ENCODE assay signal across 1 cellular context in the genomic region with DNA sequence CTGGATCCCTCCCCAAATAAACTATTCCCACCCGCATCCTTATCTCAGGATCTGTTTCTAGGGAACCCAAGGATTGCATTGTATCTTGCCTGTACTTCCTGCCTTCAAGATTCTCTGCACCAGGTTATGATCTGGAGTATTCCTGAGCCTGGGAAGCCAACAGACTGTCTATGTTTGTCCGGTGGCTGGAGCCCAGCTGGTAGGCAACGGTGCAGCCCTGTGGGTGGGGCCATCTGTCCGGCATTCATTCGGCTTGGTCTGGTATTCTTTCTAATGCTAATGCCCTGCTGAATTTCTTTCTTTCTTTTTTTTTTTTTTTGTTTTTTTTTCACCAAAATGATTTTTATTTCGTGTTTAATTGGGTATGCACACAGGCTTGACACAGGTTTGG.
TF ChIP-seq lines count a peak whose summit lies in the region.

No MANE protein-coding gene starts in this region.

TF ChIP-seq in WTC11, 78 proteins besides CTCF, POLR2A, EP300 and RAD21 (continued from another document):
- TF ChIP-seq, protein P1, sequence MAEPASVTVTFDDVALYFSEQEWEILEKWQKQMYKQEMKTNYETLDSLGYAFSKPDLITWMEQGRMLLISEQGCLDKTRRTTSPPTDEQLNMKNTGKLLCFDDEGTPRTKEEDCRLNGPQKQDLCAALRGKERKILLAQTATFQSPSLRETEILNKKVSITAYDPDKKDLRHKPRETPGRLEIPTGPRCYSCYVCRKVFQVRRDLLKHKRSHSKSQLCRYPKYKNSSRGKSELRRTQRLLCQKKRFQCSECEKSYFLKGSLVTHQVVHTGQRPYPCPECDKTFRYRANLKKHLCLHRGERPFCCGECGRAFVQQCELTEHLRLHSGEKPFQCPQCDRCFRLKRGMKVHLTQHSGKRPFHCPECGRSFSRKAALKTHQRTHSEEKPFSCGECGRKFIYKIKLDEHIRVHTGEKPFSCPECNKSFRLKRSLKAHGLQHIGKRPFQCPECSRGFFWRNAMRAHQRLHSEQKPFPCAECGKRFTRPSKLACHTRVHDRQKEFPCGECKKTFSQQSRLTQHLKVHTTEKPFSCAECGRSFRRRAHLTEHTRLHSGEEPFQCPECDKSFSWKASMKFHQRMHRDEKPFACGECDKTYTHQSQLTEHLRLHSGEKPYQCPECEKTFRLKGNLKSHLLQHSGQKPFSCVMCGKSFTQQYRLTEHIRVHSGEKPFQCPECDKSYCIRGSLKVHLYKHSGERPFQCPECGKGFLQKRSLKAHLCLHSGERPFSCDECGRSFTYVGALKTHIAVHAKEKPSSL (CRISPR knock-in tag; conservative IDR thresholded peaks at IDR 0.05): no peak
- TF ChIP-seq, protein P2, sequence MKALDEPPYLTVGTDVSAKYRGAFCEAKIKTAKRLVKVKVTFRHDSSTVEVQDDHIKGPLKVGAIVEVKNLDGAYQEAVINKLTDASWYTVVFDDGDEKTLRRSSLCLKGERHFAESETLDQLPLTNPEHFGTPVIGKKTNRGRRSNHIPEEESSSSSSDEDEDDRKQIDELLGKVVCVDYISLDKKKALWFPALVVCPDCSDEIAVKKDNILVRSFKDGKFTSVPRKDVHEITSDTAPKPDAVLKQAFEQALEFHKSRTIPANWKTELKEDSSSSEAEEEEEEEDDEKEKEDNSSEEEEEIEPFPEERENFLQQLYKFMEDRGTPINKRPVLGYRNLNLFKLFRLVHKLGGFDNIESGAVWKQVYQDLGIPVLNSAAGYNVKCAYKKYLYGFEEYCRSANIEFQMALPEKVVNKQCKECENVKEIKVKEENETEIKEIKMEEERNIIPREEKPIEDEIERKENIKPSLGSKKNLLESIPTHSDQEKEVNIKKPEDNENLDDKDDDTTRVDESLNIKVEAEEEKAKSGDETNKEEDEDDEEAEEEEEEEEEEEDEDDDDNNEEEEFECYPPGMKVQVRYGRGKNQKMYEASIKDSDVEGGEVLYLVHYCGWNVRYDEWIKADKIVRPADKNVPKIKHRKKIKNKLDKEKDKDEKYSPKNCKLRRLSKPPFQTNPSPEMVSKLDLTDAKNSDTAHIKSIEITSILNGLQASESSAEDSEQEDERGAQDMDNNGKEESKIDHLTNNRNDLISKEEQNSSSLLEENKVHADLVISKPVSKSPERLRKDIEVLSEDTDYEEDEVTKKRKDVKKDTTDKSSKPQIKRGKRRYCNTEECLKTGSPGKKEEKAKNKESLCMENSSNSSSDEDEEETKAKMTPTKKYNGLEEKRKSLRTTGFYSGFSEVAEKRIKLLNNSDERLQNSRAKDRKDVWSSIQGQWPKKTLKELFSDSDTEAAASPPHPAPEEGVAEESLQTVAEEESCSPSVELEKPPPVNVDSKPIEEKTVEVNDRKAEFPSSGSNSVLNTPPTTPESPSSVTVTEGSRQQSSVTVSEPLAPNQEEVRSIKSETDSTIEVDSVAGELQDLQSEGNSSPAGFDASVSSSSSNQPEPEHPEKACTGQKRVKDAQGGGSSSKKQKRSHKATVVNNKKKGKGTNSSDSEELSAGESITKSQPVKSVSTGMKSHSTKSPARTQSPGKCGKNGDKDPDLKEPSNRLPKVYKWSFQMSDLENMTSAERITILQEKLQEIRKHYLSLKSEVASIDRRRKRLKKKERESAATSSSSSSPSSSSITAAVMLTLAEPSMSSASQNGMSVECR (CRISPR knock-in tag; IDR thresholded peaks at IDR 0.05; ENCODE audit: borderline replicate concordance): no peak
- TF ChIP-seq ESRRA (CRISPR knock-in tag; IDR thresholded peaks at IDR 0.05; ENCODE audit: borderline replicate concordance) (no peak), JAZF1 (CRISPR knock-in tag; IDR thresholded peaks at IDR 0.05) (no peak)
- TF ChIP-seq, protein P3, sequence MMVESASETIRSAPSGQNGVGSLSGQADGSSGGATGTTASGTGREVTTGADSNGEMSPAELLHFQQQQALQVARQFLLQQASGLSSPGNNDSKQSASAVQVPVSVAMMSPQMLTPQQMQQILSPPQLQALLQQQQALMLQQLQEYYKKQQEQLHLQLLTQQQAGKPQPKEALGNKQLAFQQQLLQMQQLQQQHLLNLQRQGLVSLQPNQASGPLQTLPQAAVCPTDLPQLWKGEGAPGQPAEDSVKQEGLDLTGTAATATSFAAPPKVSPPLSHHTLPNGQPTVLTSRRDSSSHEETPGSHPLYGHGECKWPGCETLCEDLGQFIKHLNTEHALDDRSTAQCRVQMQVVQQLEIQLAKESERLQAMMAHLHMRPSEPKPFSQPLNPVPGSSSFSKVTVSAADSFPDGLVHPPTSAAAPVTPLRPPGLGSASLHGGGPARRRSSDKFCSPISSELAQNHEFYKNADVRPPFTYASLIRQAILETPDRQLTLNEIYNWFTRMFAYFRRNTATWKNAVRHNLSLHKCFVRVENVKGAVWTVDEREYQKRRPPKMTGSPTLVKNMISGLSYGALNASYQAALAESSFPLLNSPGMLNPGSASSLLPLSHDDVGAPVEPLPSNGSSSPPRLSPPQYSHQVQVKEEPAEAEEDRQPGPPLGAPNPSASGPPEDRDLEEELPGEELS (CRISPR knock-in tag; IDR thresholded peaks at IDR 0.05): no peak
- TF ChIP-seq, protein P4, sequence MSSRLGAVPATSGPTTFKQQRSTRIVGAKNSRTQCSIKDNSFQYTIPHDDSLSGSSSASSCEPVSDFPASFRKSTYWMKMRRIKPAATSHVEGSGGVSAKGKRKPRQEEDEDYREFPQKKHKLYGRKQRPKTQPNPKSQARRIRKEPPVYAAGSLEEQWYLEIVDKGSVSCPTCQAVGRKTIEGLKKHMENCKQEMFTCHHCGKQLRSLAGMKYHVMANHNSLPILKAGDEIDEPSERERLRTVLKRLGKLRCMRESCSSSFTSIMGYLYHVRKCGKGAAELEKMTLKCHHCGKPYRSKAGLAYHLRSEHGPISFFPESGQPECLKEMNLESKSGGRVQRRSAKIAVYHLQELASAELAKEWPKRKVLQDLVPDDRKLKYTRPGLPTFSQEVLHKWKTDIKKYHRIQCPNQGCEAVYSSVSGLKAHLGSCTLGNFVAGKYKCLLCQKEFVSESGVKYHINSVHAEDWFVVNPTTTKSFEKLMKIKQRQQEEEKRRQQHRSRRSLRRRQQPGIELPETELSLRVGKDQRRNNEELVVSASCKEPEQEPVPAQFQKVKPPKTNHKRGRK (CRISPR knock-in tag; IDR thresholded peaks at IDR 0.05; ENCODE audit: borderline replicate concordance): no peak
TF ChIP-seq in WTC11: peak in this region for 0.
